9 cellular contexts compared by ENCODE assay signal in genomic region chr7:141073641-141074161, GRCh38. TPM values are rescaled to one million over a fixed set of nuclear protein-coding genes. Genes with fewer than 3 reads are reported as not detected.
DNase-seq lines count a peak whose midpoint lies in the region; ATAC-seq, FAIRE-seq and TF ChIP-seq lines count a peak whose summit lies in the region.
"Had no signal": no experiment of that assay in that cellular context is flagged by ENCODE, and none has a peak within 500 bp of the region (broad histone marks: within the 10 kb centered on the region; RNA-seq: fewer than 3 reads in every experiment).

Gene TMEM178B, plus strand, starts transcription at chr7:141074064.

- no peaks in the 10 kb centered on the region for H3K9me2 ChIP-seq in GM23338 (ENCODE audit: insufficient read depth)

- ATAC-seq in GM23338 (peak; percentile 39), pancreas (peak; percentile 36 to 54 (median 38)), GM21381 (IDR thresholded peaks at IDR 0.05; ENCODE audit: unreplicated experiment) (no peak)
- ATAC-seq in activated CD8-positive, alpha-beta T cell treated with anti-CD3 and anti-CD28 coated beads, Interleukin-2, amount 10 ng/mL, durations not matched to agents 7 days and 5 days: peak; percentile 34

- peak within 1 kb of the TSS; percentile 93 for H3K4me2 ChIP-seq in GM23338

- H3F3A ChIP-seq in GM23338 (replicated peaks; ENCODE audit: low read depth): peaks cover 11% of the 10 kb centered on the region; the same call in 1 of the 2 replicates

- H3K27ac ChIP-seq in GM23338 (ENCODE audit: low read depth) (no peak within 1 kb of the TSS), pancreas (no peak within 1 kb of the TSS)

- H4K20me1 ChIP-seq in GM23338 (replicated peaks; ENCODE audit: insufficient read depth): peaks cover 4% of the 10 kb centered on the region

- H3K9me3 Mint-ChIP-seq in GM23338: peaks cover 2% of the 10 kb centered on the region; the same call in 2 of the 3 replicates
- H3K9me3 Mint-ChIP-seq in activated CD8-positive, alpha-beta T cell treated with anti-CD3 and anti-CD28 coated beads, Interleukin-2, amount 10 ng/mL, durations not matched to agents 7 days and 5 days (ENCODE audit: insufficient read depth): no peaks in the 10 kb centered on the region

- H3K79me2 ChIP-seq in GM23338 (replicated peaks; ENCODE audit: insufficient read depth): peaks cover 41% of the 10 kb centered on the region

- H3K4me1 Mint-ChIP-seq in GM23338: peaks cover 16% of the 10 kb centered on the region
- H3K4me1 Mint-ChIP-seq in activated CD8-positive, alpha-beta T cell treated with anti-CD3 and anti-CD28 coated beads, Interleukin-2, amount 10 ng/mL, durations not matched to agents 7 days and 5 days (ENCODE audit: low read depth): peaks cover 22% of the 10 kb centered on the region

- H3K36me3 ChIP-seq in GM23338 (ENCODE audit: insufficient read depth): no peaks in the 10 kb centered on the region
- no peaks in the 10 kb centered on the region for H3K36me3 ChIP-seq in pancreas

- no peaks in the 10 kb centered on the region for H3K9me3 ChIP-seq in pancreas

- peak within 1 kb of the TSS; percentile 84 for H3K4me3 Mint-ChIP-seq in GM23338
- peak within 1 kb of the TSS; percentile 71 for H3K4me3 Mint-ChIP-seq in activated CD8-positive, alpha-beta T cell treated with anti-CD3 and anti-CD28 coated beads, Interleukin-2, amount 10 ng/mL, durations not matched to agents 7 days and 5 days

- peaks cover 2% of the 10 kb centered on the region; the same call in 1 of the 3 replicates for H3K36me3 Mint-ChIP-seq in GM23338 (ENCODE audit: low read depth)
- H3K36me3 Mint-ChIP-seq in activated CD8-positive, alpha-beta T cell treated with anti-CD3 and anti-CD28 coated beads, Interleukin-2, amount 10 ng/mL, durations not matched to agents 7 days and 5 days (ENCODE audit: low read depth): no peaks in the 10 kb centered on the region

- H3K4me3 ChIP-seq in AG04449 (ENCODE audit: low read depth, low read length) (peak within 1 kb of the TSS; percentile 38), GM23338 (peak within 1 kb of the TSS; percentile 90), pancreas (peak within 1 kb of the TSS; percentile 39 to 58 (median 56))

- H3K4me1 ChIP-seq in GM23338 (ENCODE audit: insufficient read depth): peaks cover 35% of the 10 kb centered on the region
- peaks cover 0 to 12% (median 7%) of the 10 kb centered on the region in 3 donors for H3K4me1 ChIP-seq in pancreas

- intact Hi-C loops in pancreas (cut with DNase I): no loop called here

- H3K27ac Mint-ChIP-seq in GM23338: no peak within 1 kb of the TSS
- no peak within 1 kb of the TSS for H3K27ac Mint-ChIP-seq in activated CD8-positive, alpha-beta T cell treated with anti-CD3 and anti-CD28 coated beads, Interleukin-2, amount 10 ng/mL, durations not matched to agents 7 days and 5 days

- no peak for FAIRE-seq in pancreas (lab: Jason Lieb, UNC)
- FAIRE-seq: endometrium had no signal

- no peak for DNase-seq in AG04449 (ENCODE audit: low read depth, low spot score)
- DNase-seq in GM23338 (ENCODE audit: low spot score): peak; percentile 68
- peak; percentile 28 for DNase-seq in activated CD8-positive, alpha-beta T cell treated with anti-CD3 and anti-CD28 coated beads, Interleukin-2, amount 10 ng/mL, durations not matched to agents 7 days and 5 days
- DNase-seq in glomerular visceral epithelial cell (ENCODE audit: extremely low spot score): peak; percentile 32
- peak in 2 of 6 donors; percentile 19 to 65 for DNase-seq in pancreas
- no peak for DNase-seq in inferior parietal cortex (ENCODE audit: extremely low spot score)
- no peak for DNase-seq in NCI-H2107 treated with DMSO at 0.1 percent for 48 hours (lab: John Stamatoyannopoulos, UW; ENCODE audit: unreplicated experiment)

- 1 to 2% methylated on average over 37 to 47 of the region's 47 CpGs for WGBS in pancreas, 2 donors

- POLR2A ChIA-PET in AG04449 (lab: Yijun Ruan, JAX): no interaction called here
- POLR2A ChIA-PET in activated CD8-positive, alpha-beta T cell treated with anti-CD3 and anti-CD28 coated beads, Interleukin-2, amount 10 ng/mL, durations not matched to agents 7 days and 5 days (lab: Charles Lee): no interaction called here

- no peak for TF ChIP-seq CTCF in AG04449 (IDR thresholded peaks at IDR 0.05; ENCODE audit: insufficient read depth, low read length, missing control alignments)
- TF ChIP-seq CTCF in GM23338 (conservative IDR thresholded peaks at IDR 0.05; ENCODE audit: low read depth in 2 of 2): no peak
- TF ChIP-seq CTCF in pancreas (IDR thresholded peaks at IDR 0.05): no peak

- H3K27me3 Mint-ChIP-seq in GM23338 (ENCODE audit: insufficient read depth, low read depth, poor library complexity): peaks cover 40% of the 10 kb centered on the region
- peaks cover 45% of the 10 kb centered on the region for H3K27me3 Mint-ChIP-seq in activated CD8-positive, alpha-beta T cell treated with anti-CD3 and anti-CD28 coated beads, Interleukin-2, amount 10 ng/mL, durations not matched to agents 7 days and 5 days (ENCODE audit: low read depth)

- CTCF ChIA-PET in AG04449 (lab: Yijun Ruan, JAX): no interaction called here
- CTCF ChIA-PET in activated CD8-positive, alpha-beta T cell treated with anti-CD3 and anti-CD28 coated beads, Interleukin-2, amount 10 ng/mL, durations not matched to agents 7 days and 5 days (lab: Charles Lee): no interaction called here

- H2AFZ ChIP-seq in GM23338: peak within 1 kb of the TSS; percentile 94

- peaks cover 37% of the 10 kb centered on the region for H3K27me3 ChIP-seq in GM23338 (ENCODE audit: insufficient read depth)
- H3K27me3 ChIP-seq in pancreas: peaks cover 0 to 3% (median 0%) of the 10 kb centered on the region in 4 donors

TF ChIP-seq in GM23338, 12 proteins besides CTCF, POLR2A, EP300 and RAD21 (continues in another document):
- TF ChIP-seq ETS1 (IDR thresholded peaks at IDR 0.05) (no peak), JUNB (IDR thresholded peaks at IDR 0.05; ENCODE audit: unreplicated experiment) (no peak), NANOG (IDR thresholded peaks at IDR 0.05; ENCODE audit: borderline replicate concordance) (no peak), STAT1 (IDR thresholded peaks at IDR 0.05; ENCODE audit: unreplicated experiment) (no peak), ZNF331 (CRISPR knock-in tag; IDR thresholded peaks at IDR 0.05; ENCODE audit: low read depth) (no peak), EZH2 (IDR thresholded peaks at IDR 0.05; ENCODE audit: low read depth, unreplicated experiment) (no peak), ZNF114 (CRISPR knock-in tag; IDR thresholded peaks at IDR 0.05) (no peak), CREB1 (CRISPR knock-in tag; IDR thresholded peaks at IDR 0.05; ENCODE audit: low read depth) (no peak), REST (IDR thresholded peaks at IDR 0.05; ENCODE audit: unreplicated experiment) (no peak), EZH2phosphoT487 (IDR thresholded peaks at IDR 0.05; ENCODE audit: unreplicated experiment) (no peak), POLR2AphosphoS5 (IDR thresholded peaks at IDR 0.05; ENCODE audit: low read depth) (no peak)

RNA-seq across cellular contexts. Expression of gene TMEM178B, which starts in this region (rescaled TPM):
- total RNA-seq in GM23338 (2014; rRNA removed; shearing (Covaris generic)): 9.4 and 15.6 TPM in 2 replicates
- polyA plus RNA-seq in GM23338 (2016; fragmentation: Nextera tagmentation; extraction: Ambion mirVana) (2.9 and 4.9 TPM in 2 replicates), pancreas (1 to 10 TPM in 1 of 2 donors, under 1 TPM in 1; 0.42 to 2.2 TPM)
- total RNA-seq in activated CD8-positive, alpha-beta T cell treated with anti-CD3 and anti-CD28 coated beads, Interleukin-2, amount 10 ng/mL, durations not matched to agents 7 days and 5 days: under 1 TPM; 0.05 to 0.10 TPM
- 1 to 10 TPM; 1.4 to 3.0 (median 2.2) TPM for total RNA-seq in pancreas

Comparison
In these comparisons a context has a peak if more than half of its experiments do, and no peak if none do; other contexts are left out.
1. Peak in DNase-seq and ATAC-seq in activated CD8-positive, alpha-beta T cell treated with anti-CD3 and anti-CD28 coated beads, Interleukin-2, amount 10 ng/mL, durations not matched to agents 7 days and 5 days; RNA of the gene not detected or under 1 TPM.
2. DNase-seq: peak in GM23338 (single experiment) and glomerular visceral epithelial cell (single experiment); none in AG04449 (single experiment), inferior parietal cortex (single experiment) and NCI-H2107 treated with DMSO at 0.1 percent for 48 hours (single experiment).
3. H3K4me3 ChIP-seq: peak in every context shown above with its lines; median percentile 90 in GM23338; 56 in pancreas; 38 in AG04449.